ENCODE assay signal across 22 cellular contexts in the genomic region with DNA sequence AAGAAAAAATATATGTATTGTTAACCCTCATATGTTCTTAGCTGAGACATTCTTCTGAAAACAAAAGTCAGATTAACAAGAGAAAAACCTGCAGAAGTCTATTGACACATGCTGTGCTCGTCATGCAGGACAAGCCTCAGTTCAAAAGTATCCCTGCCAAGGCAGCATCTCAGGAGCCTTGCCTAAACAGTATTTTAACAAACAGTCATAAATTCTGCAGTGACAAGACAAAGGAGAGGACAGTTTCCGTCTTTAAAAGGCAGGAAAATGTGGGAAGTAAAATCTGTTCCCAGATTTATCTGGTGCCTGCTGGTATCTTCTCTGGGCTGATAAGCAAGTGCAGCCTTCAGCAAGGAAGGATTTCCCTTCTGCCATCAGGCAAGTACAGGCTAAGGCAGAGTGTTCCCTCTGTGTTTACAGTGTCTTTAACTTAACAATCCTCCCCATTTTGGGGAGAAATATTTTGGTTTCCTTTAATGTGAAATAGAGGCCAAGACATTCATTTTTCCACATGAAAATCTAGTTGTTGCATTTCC.
DNase-seq lines count a peak whose midpoint lies in the region; ATAC-seq, FAIRE-seq and TF ChIP-seq lines count a peak whose summit lies in the region.
"Had no signal": no experiment of that assay in that cellular context is flagged by ENCODE, and none has a peak within 500 bp of the region (broad histone marks: within the 10 kb centered on the region; RNA-seq: fewer than 3 reads in every experiment).

No MANE protein-coding gene starts in this region.

- DNase-seq in ELF-1 (ENCODE audit: low read depth, low spot score) (peak; percentile 18), H1 (ENCODE audit: low read depth in 1 of 2, low spot score in 2 of 2) (no peak), osteoblast (ENCODE audit: insufficient read length, low spot score, missing footprints) (no peak), glutamatergic neuron (no peak)
- DNase-seq: CD4-positive, alpha-beta T cell; MM.1S; NCI-H2029; NCI-H2227 treated with DMSO at 0.1 percent for 48 hours; NCI-H526 treated with DMSO at 0.1 percent for 48 hours; SHP77 had no signal

- H3K23me2 ChIP-seq in H1 (ENCODE audit: low read depth, low read length) = no peaks in the 10 kb centered on the region

- no peak overlapping the region for H3K27ac Mint-ChIP-seq in glutamatergic neuron (ENCODE audit: unreplicated experiment)
- H3K27ac Mint-ChIP-seq: CD4-positive, alpha-beta T cell; IgD-negative memory B cell had no signal

- H3K4me1 ChIP-seq in HUES48 (ENCODE audit: control insufficient read depth, insufficient read depth, low read length) (peaks cover 40% of the 10 kb centered on the region), H1 (replicated peaks in 1 of 4; ENCODE audit: control insufficient read depth in 3 of 4, insufficient read depth in 4 of 4, low read length in 3 of 4) (peaks cover 0 to 14% (median 7%) of the 10 kb centered on the region in 4 experiments; a peak in 5 of 7 replicates), mesodermal cell (ENCODE audit: control insufficient read depth, insufficient read depth, low read length, poor library complexity, severe bottlenecking) (peaks cover 21% of the 10 kb centered on the region), osteoblast (ENCODE audit: insufficient read depth, low read length) (no peaks in the 10 kb centered on the region)

- H4K20me1 ChIP-seq in H1 (replicated peaks in 1 of 2; ENCODE audit: control insufficient read depth in 1 of 2, insufficient read depth in 2 of 2, low read length in 2 of 2) (no peaks in the 10 kb centered on the region), osteoblast (ENCODE audit: insufficient read depth, low read length) (no peaks in the 10 kb centered on the region)
- H4K20me1 ChIP-seq: BLaER1 treated with 17β-estradiol and CSF1 and Interleukin-3, amounts not matched to agents 10 nM and 100 nM had no signal

- H3K27ac ChIP-seq in HUES48 (ENCODE audit: low read depth, low read length) (peak overlapping the region; percentile 84), H1 (ENCODE audit: low read depth, low read length) (no peak overlapping the region), mesodermal cell (ENCODE audit: low read depth, low read length, severe bottlenecking) (peak overlapping the region; percentile 66), osteoblast (ENCODE audit: low read depth, low read length) (no peak overlapping the region)
- H3K27ac ChIP-seq: BLaER1 treated with 17β-estradiol and CSF1 and Interleukin-3, amounts not matched to agents 10 nM and 100 nM; KMS-11; RWPE1 had no signal

- H2AFZ ChIP-seq in H1 (ENCODE audit: low read length) (no peak overlapping the region), osteoblast (ENCODE audit: low read length) (no peak overlapping the region)

- H3K79me2 ChIP-seq in H1 (ENCODE audit: control insufficient read depth in 1 of 2, insufficient read depth in 2 of 2, low read length in 2 of 2) = no peaks in the 10 kb centered on the region
- no peaks in the 10 kb centered on the region for H3K79me2 ChIP-seq in osteoblast (ENCODE audit: insufficient read depth, low read length)

- no peak for TF ChIP-seq POLR2A in H1 (IDR thresholded peaks at IDR 0.05; ENCODE audit: control extremely low read depth in 1 of 2, low read depth in 2 of 2, low read length in 2 of 2)

- H3K9me3 Mint-ChIP-seq in glutamatergic neuron (ENCODE audit: unreplicated experiment) = peaks cover 3% of the 10 kb centered on the region

- no peaks in the 10 kb centered on the region for H3K79me1 ChIP-seq in H1 (ENCODE audit: low read depth, low read length)

- H3K27me3 Mint-ChIP-seq in glutamatergic neuron (ENCODE audit: unreplicated experiment) = no peaks in the 10 kb centered on the region

- H3K4ac ChIP-seq in H1 (replicated peaks; ENCODE audit: insufficient read length, low read depth, low read length) = no peak overlapping the region

- no peak for TF ChIP-seq EP300 in H1 (IDR thresholded peaks at IDR 0.05; ENCODE audit: borderline replicate concordance in 1 of 2, low read depth in 2 of 2, low read length in 2 of 2)

- H3K9me3 ChIP-seq in HUES48 (ENCODE audit: control insufficient read depth, insufficient read depth, low read length) = 0 out of 2 replicates have a peak, but pooled peaks cover 2% of the 10 kb centered on the region
- H3K9me3 ChIP-seq in H1 (ENCODE audit: insufficient read depth in 2 of 2, low read depth in 1 of 2, low read length in 1 of 2) = peaks cover 3 to 6% of the 10 kb centered on the region in 2 experiments; a peak in 3 of 4 replicates
- peaks cover 6% of the 10 kb centered on the region for H3K9me3 ChIP-seq in mesodermal cell (ENCODE audit: control insufficient read depth, low read length)
- no peaks in the 10 kb centered on the region for H3K9me3 ChIP-seq in osteoblast (ENCODE audit: low read depth, low read length)

- no peak for ATAC-seq in GM19395 (IDR thresholded peaks at IDR 0.05; ENCODE audit: unreplicated experiment)
- ATAC-seq in HG03378 (IDR thresholded peaks at IDR 0.05; ENCODE audit: unreplicated experiment) = no peak

- peak overlapping the region; percentile 18 for H2BK120ac ChIP-seq in H1 (replicated peaks; ENCODE audit: low read depth, low read length)

- no peak overlapping the region for H2AK5ac ChIP-seq in H1 (ENCODE audit: low read depth, low read length)

- H3K36me3 Mint-ChIP-seq in glutamatergic neuron (ENCODE audit: unreplicated experiment) = peaks cover 15% of the 10 kb centered on the region

- peak overlapping the region in 1 of 2 experiments; percentile 44; a peak in 1 of 4 replicates for H3K4me2 ChIP-seq in H1 (ENCODE audit: insufficient read depth in 1 of 2, low read depth in 2 of 2, low read length in 2 of 2)
- no peak overlapping the region for H3K4me2 ChIP-seq in osteoblast (ENCODE audit: insufficient read depth, low read length)
- H3K4me2 ChIP-seq: BLaER1 treated with 17β-estradiol and CSF1 and Interleukin-3, amounts not matched to agents 10 nM and 100 nM; KMS-11 had no signal

- peak; percentile 52 for FAIRE-seq in H1 (lab: Jason Lieb, UNC)
- FAIRE-seq: A204.1, D721Med, G401.6, H54 had no signal

- no peak overlapping the region for H3K23ac ChIP-seq in H1 (ENCODE audit: insufficient read length)

- no peak for TF ChIP-seq RAD21 in H1 (IDR thresholded peaks at IDR 0.05 in 1 of 2, conservative IDR thresholded peaks at IDR 0.05 in 1 of 2; ENCODE audit: low read depth in 2 of 2, low read length in 2 of 2)

- H4K8ac ChIP-seq in H1 (ENCODE audit: extremely low read depth, insufficient read depth, low read length) = no peak overlapping the region

- no peak overlapping the region for H4K5ac ChIP-seq in H1 (ENCODE audit: insufficient read length, low read depth, low read length)

- POLR2A ChIA-PET in H1 (lab: Charles Lee; ENCODE audit: partially characterized antibody) = no interaction called here

- peak overlapping the region; percentile 73; the same call in 1 of the 2 replicates for H2BK20ac ChIP-seq in H1 (ENCODE audit: low read length)

- no peak overlapping the region for H2BK12ac ChIP-seq in H1 (ENCODE audit: low read depth, low read length)

- H3K9ac ChIP-seq in HUES48 (ENCODE audit: low read depth, low read length) (no peak overlapping the region), H1 (replicated peaks in 1 of 4; ENCODE audit: extremely low read depth in 1 of 4, low read depth in 3 of 4, low read length in 3 of 4) (no peak overlapping the region)
- H3K9ac ChIP-seq: BLaER1 treated with 17β-estradiol and CSF1 and Interleukin-3, amounts not matched to agents 10 nM and 100 nM; KMS-11 had no signal

- H3K36me3 ChIP-seq in HUES48 (ENCODE audit: control insufficient read depth, insufficient read depth, low read length) = no peaks in the 10 kb centered on the region
- no peaks in the 10 kb centered on the region for H3K36me3 ChIP-seq in H1 (ENCODE audit: control insufficient read depth in 2 of 4, insufficient read depth in 4 of 4, low read length in 3 of 4)
- no peaks in the 10 kb centered on the region for H3K36me3 ChIP-seq in mesodermal cell (ENCODE audit: control insufficient read depth, insufficient read depth, low read length)
- no peaks in the 10 kb centered on the region for H3K36me3 ChIP-seq in osteoblast (ENCODE audit: insufficient read depth, low read length)
- H3K36me3 ChIP-seq: BLaER1 treated with 17β-estradiol and CSF1 and Interleukin-3, amounts not matched to agents 10 nM and 100 nM had no signal

- CTCF ChIA-PET in H1 (lab: Charles Lee; ENCODE audit: partially characterized antibody) = interaction anchor here (1.0 kb wide), 1 partner anchor 46 kb away, joined by 3 read pairs; no protein-coding TSS in a partner anchor

- peaks cover 3% of the 10 kb centered on the region for H3K4me1 Mint-ChIP-seq in glutamatergic neuron (ENCODE audit: low read depth, unreplicated experiment)
- H3K4me1 Mint-ChIP-seq: IgD-negative memory B cell had no signal

- H2BK5ac ChIP-seq in H1 (ENCODE audit: low read depth, low read length) = no peak overlapping the region

- H4K91ac ChIP-seq in H1 (replicated peaks; ENCODE audit: insufficient read length, low read length) = no peak overlapping the region

- H3K4me3 ChIP-seq in HUES48 (ENCODE audit: low read depth, low read length) (no peak overlapping the region), H1 (ENCODE audit: extremely low read depth in 1 of 4, insufficient read depth in 2 of 4, low read depth in 3 of 4, low read length in 4 of 4) (no peak overlapping the region), mesodermal cell (ENCODE audit: extremely low read depth, insufficient read depth, low read length, poor library complexity, severe bottlenecking) (no peak overlapping the region), osteoblast (ENCODE audit: insufficient read depth, low read length) (no peak overlapping the region)
- H3K4me3 ChIP-seq: BLaER1 treated with 17β-estradiol and CSF1 and Interleukin-3, amounts not matched to agents 10 nM and 100 nM had no signal

- no peak overlapping the region for H2BK15ac ChIP-seq in H1 (ENCODE audit: low read length)

- no peak overlapping the region for H3K56ac ChIP-seq in H1 (replicated peaks; ENCODE audit: insufficient read length, low read depth, low read length)

- no peak overlapping the region for H3K18ac ChIP-seq in H1 (ENCODE audit: extremely low read depth, low read length)

- WGBS in H1 (ENCODE audit: extremely low coverage in 1 of 2, insufficient coverage in 1 of 2, insufficient read length in 1 of 2, insufficient replicate concordance in 2 of 2, low coverage in 1 of 2, low lambda C conversion rate in 2 of 2, missing lambda C conversion rate in 1 of 2), 2 experiments = 53% methylated on average over 2 of the region's 2 CpGs; no CpG with 5 or more reads in 1 of the 2 experiments
- 11 to 50% methylated on average over 1 to 2 of the region's 2 CpGs for WGBS in mesodermal cell (ENCODE audit: insufficient coverage in 2 of 2), 2 experiments

- H3K14ac ChIP-seq in H1 (ENCODE audit: insufficient read length) = no peak overlapping the region

- H3K4me3 Mint-ChIP-seq in glutamatergic neuron (ENCODE audit: unreplicated experiment) = no peak overlapping the region
- H3K4me3 Mint-ChIP-seq: CD4-positive, alpha-beta T cell; IgD-negative memory B cell had no signal

- H3K27me3 ChIP-seq in HUES48 (ENCODE audit: control insufficient read depth, insufficient read depth, low read length) = no peaks in the 10 kb centered on the region
- H3K27me3 ChIP-seq in H1 (replicated peaks in 1 of 4; ENCODE audit: control insufficient read depth in 3 of 4, extremely low read depth in 1 of 4, insufficient read depth in 3 of 4, low read length in 3 of 4) = no peaks in the 10 kb centered on the region
- H3K27me3 ChIP-seq in osteoblast (ENCODE audit: insufficient read depth, low read length) = no peaks in the 10 kb centered on the region
- H3K27me3 ChIP-seq: BLaER1 treated with 17β-estradiol and CSF1 and Interleukin-3, amounts not matched to agents 10 nM and 100 nM had no signal

- TF ChIP-seq CTCF in H1 (IDR thresholded peaks at IDR 0.05; ENCODE audit: control extremely low read depth in 1 of 3, insufficient read depth in 1 of 3, low read depth in 1 of 3, low read length in 3 of 3) = no peak
- TF ChIP-seq CTCF in osteoblast (IDR thresholded peaks at IDR 0.05; ENCODE audit: extremely low read depth, low read depth, low read length) = no peak
- TF ChIP-seq CTCF in glutamatergic neuron (IDR thresholded peaks at IDR 0.05; ENCODE audit: partially characterized antibody, unreplicated experiment) = no peak

Comparison
In these comparisons a context has a peak if more than half of its experiments do, and no peak if none do; other contexts are left out.
1. H3K27ac ChIP-seq: peak in HUES48 (single experiment) and mesodermal cell (single experiment); none in H1 (single experiment) and osteoblast (single experiment).